In the genomic region with DNA sequence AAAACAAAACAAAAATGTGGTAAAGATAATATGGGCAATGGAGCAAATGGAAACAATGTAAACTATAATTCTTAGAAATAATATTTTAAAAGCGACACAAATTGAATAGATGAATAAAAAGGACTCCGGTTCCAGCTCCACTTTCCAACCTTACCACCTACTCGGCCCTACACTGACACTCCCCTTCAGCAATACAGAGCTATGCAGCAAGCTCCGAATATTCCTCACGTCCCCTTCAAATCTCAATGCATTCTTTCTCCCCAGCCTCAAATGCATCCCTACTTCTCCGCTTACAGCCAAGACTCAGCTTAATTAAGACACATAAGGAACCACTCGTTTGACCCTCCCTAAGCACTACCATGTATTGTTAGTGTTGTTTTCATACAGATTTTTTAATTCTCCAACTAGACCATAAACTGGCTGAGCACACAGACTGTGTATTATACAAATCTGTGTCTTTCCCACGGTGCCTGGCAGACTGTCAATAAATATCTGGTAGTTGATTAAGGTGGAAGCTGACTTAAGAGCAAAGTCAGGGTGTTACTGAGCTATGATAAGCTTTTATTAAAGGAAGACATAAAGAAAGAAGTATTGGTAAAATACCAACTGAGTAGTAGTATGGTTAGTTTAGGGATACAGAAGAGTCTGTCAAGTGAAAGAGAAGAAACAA, we compare ENCODE assay signal across 26 cellular contexts.
"Had no signal": no experiment of that assay in that cellular context is flagged by ENCODE, and none has a peak within 500 bp of the region (broad histone marks: within the 10 kb centered on the region; RNA-seq: fewer than 3 reads in every experiment).

No MANE protein-coding gene starts in this region.

- H3K9me3 ChIP-seq: adrenal gland, breast epithelium, esophagus squamous epithelium had no signal

- H3K4me3 ChIP-seq: adrenal gland, breast epithelium, cardiac muscle cell, coronary artery, dorsolateral prefrontal cortex, esophagus squamous epithelium had no signal

- H3K36me3 ChIP-seq: adrenal gland, breast epithelium, cardiac muscle cell, esophagus squamous epithelium had no signal

- H3K4me1 ChIP-seq: breast epithelium, esophagus squamous epithelium had no signal

- H3K27me3 ChIP-seq: adrenal gland, breast epithelium, cardiac muscle cell, dorsolateral prefrontal cortex, esophagus squamous epithelium had no signal

- H3K27ac ChIP-seq: adrenal gland, breast epithelium, cardiac muscle cell, coronary artery, dorsolateral prefrontal cortex, epithelial cell of prostate, esophagus squamous epithelium, VCaP had no signal

- ATAC-seq: activated CD4-positive, CD25-positive, alpha-beta regulatory T cell treated with anti-CD3 and anti-CD28 coated beads, Interleukin-2, amount 50 U/mL, for 24 hours; activated CD8-positive, alpha-beta memory T cell treated with anti-CD3 and anti-CD28 coated beads, Interleukin-2, amount 10 ng/mL, durations not matched to agents 7 days and 5 days; activated CD8-positive, alpha-beta T cell treated with anti-CD3 and anti-CD28 coated beads, Interleukin-2, amount 10 ng/mL, durations not matched to agents 7 days and 5 days; activated naive CD8-positive, alpha-beta T cell treated with anti-CD3 and anti-CD28 coated beads, Interleukin-2, amount 50 U/mL, for 24 hours had no signal

- DNase-seq: activated B cell treated with CpG ODN at 0.5 μM for 24 hours; activated CD4-positive, alpha-beta memory T cell treated with anti-CD3 and anti-CD28 coated beads for 36 hours; activated CD4-positive, alpha-beta T cell treated with anti-CD3 and anti-CD28 coated beads, Interleukin-2, amount 10 ng/mL, durations not matched to agents 24 days and 14 days; activated CD8-positive, alpha-beta memory T cell treated with anti-CD3 and anti-CD28 coated beads, Interleukin-2, amount 10 ng/mL, durations not matched to agents 7 days and 5 days; activated CD8-positive, alpha-beta memory T cell treated with anti-CD3 and anti-CD28 coated beads, Interleukin-2, amount 50 U/mL, for 4 hours; activated CD8-positive, alpha-beta T cell treated with anti-CD3 and anti-CD28 coated beads, Interleukin-2, amount 10 ng/mL, durations not matched to agents 7 days and 5 days; activated effector memory CD4-positive, alpha-beta T cell treated with anti-CD3 and anti-CD28 coated beads, Interleukin-2, amount 50 U/mL, for 16 hours; activated naive CD4-positive, alpha-beta T cell treated with anti-CD3 and anti-CD28 coated beads for 36 hours; activated naive CD8-positive, alpha-beta T cell treated with anti-CD3 and anti-CD28 coated beads for 36 hours; activated naive CD8-positive, alpha-beta T cell treated with anti-CD3 and anti-CD28 coated beads, Interleukin-2, amount 50 U/mL, for 24 hours; activated T-cell treated with anti-CD3 and anti-CD28 coated beads, Interleukin-2, amount 50 U/mL, for 1 hour; activated T-cell treated with anti-CD3 and anti-CD28 coated beads, Interleukin-2, amount 50 U/mL, for 48 hours; adrenal gland; amygdala; aorta; dorsolateral prefrontal cortex; effector memory CD4-positive, alpha-beta T cell; esophagus squamous epithelium; head of caudate nucleus; T-helper 2 cell had no signal
